14 cellular contexts compared by ENCODE assay signal in the genomic region with DNA sequence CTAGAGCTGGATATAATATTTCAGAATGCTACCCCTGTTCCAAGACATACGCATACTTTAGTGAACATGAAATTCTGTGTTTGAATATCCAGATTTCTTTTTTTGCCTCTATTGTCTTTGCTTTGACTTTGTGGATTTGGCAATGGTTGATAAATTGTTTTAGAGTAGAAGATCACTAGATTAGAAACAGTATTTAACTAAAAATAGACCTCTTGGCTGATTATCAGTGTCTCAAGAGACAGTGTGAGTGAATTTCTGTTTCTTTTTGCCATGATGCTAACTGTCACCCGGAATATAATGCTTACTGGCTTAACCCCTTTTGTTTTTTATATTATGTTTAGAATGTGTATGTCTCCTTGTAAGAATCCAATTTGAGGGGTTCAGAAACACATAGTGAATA.
"Had no signal": no experiment of that assay in that cellular context is flagged by ENCODE, and none has a peak within 500 bp of the region (broad histone marks: within the 10 kb centered on the region; RNA-seq: fewer than 3 reads in every experiment).

No MANE protein-coding gene starts in this region.

- H3K27me3 ChIP-seq: colonic mucosa, ovary, thyroid gland had no signal

- H3K27ac Mint-ChIP-seq: activated CD8-positive, alpha-beta memory T cell treated with anti-CD3 and anti-CD28 coated beads, Interleukin-2, amount 10 ng/mL, durations not matched to agents 7 days and 5 days; activated naive CD8-positive, alpha-beta T cell; activated T-cell treated with anti-CD3 and anti-CD28 coated beads, Interleukin-2, amount 50 U/mL, for 24 hours; immature natural killer cell; natural killer cell treated with Interleukin-12 subunit alpha and Interleukin-12 subunit beta and Interleukin-15 and Interleukin-18, amount 100 ng/mL, for 72 hours had no signal

- H3K36me3 ChIP-seq: colonic mucosa, ovary, thyroid gland had no signal

- FAIRE-seq: urothelium cell line had no signal

- H3K4me2 ChIP-seq: smooth muscle cell had no signal

- H3K27me3 Mint-ChIP-seq: activated CD8-positive, alpha-beta memory T cell treated with anti-CD3 and anti-CD28 coated beads, Interleukin-2, amount 10 ng/mL, durations not matched to agents 7 days and 5 days; natural killer cell treated with Interleukin-12 subunit alpha and Interleukin-12 subunit beta and Interleukin-15 and Interleukin-18, amount 100 ng/mL, for 72 hours had no signal

- H3K4me3 ChIP-seq: colonic mucosa, ovary, smooth muscle cell, thyroid gland had no signal

- ATAC-seq: activated CD8-positive, alpha-beta memory T cell treated with anti-CD3 and anti-CD28 coated beads, Interleukin-2, amount 10 ng/mL, durations not matched to agents 7 days and 5 days; natural killer cell treated with Interleukin-12 subunit alpha and Interleukin-12 subunit beta and Interleukin-15 and Interleukin-18, amount 100 ng/mL, for 72 hours had no signal

- H3K9me3 Mint-ChIP-seq: activated T-cell treated with anti-CD3 and anti-CD28 coated beads, Interleukin-2, amount 50 U/mL, for 24 hours; immature natural killer cell; natural killer cell treated with Interleukin-12 subunit alpha and Interleukin-12 subunit beta and Interleukin-15 and Interleukin-18, amount 100 ng/mL, for 72 hours had no signal

- H3K4me1 Mint-ChIP-seq: activated CD8-positive, alpha-beta memory T cell treated with anti-CD3 and anti-CD28 coated beads, Interleukin-2, amount 10 ng/mL, durations not matched to agents 7 days and 5 days had no signal

- H3K27ac ChIP-seq: colonic mucosa, ovary, thyroid gland had no signal

- H3K9me3 ChIP-seq: colonic mucosa, ovary, thyroid gland had no signal

- H3K4me1 ChIP-seq: colonic mucosa had no signal

- H3K36me3 Mint-ChIP-seq: activated CD8-positive, alpha-beta memory T cell treated with anti-CD3 and anti-CD28 coated beads, Interleukin-2, amount 10 ng/mL, durations not matched to agents 7 days and 5 days; activated naive CD8-positive, alpha-beta T cell; natural killer cell treated with Interleukin-12 subunit alpha and Interleukin-12 subunit beta and Interleukin-15 and Interleukin-18, amount 100 ng/mL, for 72 hours had no signal

- DNase-seq: activated CD4-positive, alpha-beta T cell treated with anti-CD3 and anti-CD28 coated beads, Interleukin-2, amount 50 U/mL, for 48 hours; activated CD8-positive, alpha-beta memory T cell treated with anti-CD3 and anti-CD28 coated beads, Interleukin-2, amount 10 ng/mL, durations not matched to agents 7 days and 5 days; activated effector memory CD4-positive, alpha-beta T cell treated with Interleukin-2 at 50 U/mL for 16 hours; activated T-cell treated with anti-CD3 and anti-CD28 coated beads, Interleukin-2, amount 50 U/mL, for 24 hours; aorta; colonic mucosa; immature natural killer cell; ovary; retina; thyroid gland had no signal

- H3K4me3 Mint-ChIP-seq: activated CD8-positive, alpha-beta memory T cell treated with anti-CD3 and anti-CD28 coated beads, Interleukin-2, amount 10 ng/mL, durations not matched to agents 7 days and 5 days; activated naive CD8-positive, alpha-beta T cell; activated T-cell treated with anti-CD3 and anti-CD28 coated beads, Interleukin-2, amount 50 U/mL, for 24 hours; immature natural killer cell; natural killer cell treated with Interleukin-12 subunit alpha and Interleukin-12 subunit beta and Interleukin-15 and Interleukin-18, amount 100 ng/mL, for 72 hours had no signal
